9 cellular contexts compared by ENCODE assay signal in the genomic region with DNA sequence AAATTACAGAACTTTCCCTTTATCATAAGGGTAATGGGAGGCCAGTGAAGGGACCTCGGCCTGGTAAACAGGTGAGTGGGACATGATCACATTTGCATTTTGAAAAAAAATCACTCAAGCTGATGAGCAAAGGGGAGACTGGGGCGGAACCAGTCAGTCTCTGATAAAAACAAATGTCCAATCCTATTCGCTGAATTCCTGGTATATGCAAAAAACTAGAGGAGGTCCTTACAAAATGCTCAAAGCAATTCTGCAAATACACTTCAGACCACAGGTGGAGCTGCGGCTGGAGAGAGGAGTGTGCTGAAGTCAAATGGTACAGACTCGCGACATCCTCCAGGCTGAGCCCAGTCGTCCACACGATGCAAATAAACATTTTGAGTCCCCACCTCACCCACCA.
A peak's percentile ranks its signal among the peaks of the same experiment; 100 is the strongest.
DNase-seq lines count a peak whose midpoint lies in the region; ATAC-seq and TF ChIP-seq lines count a peak whose summit lies in the region.
"Had no signal": no experiment of that assay in that cellular context is flagged by ENCODE, and none has a peak within 500 bp of the region (broad histone marks: within the 10 kb centered on the region; RNA-seq: fewer than 3 reads in every experiment).

No MANE protein-coding gene starts in this region.

- no peaks in the 10 kb centered on the region for H3K27me3 Mint-ChIP-seq in central memory CD8-positive, alpha-beta T cell
- no peaks in the 10 kb centered on the region for H3K27me3 Mint-ChIP-seq in progenitor cell of endocrine pancreas
- H3K27me3 Mint-ChIP-seq: dendritic cell treated with granulocyte-macrophage colony-stimulating factor and Interleukin-4, amounts not matched to agents 40 ng/mL and 50 ng/mL, for 4 days had no signal

- peak; percentile 12 for ATAC-seq in central memory CD8-positive, alpha-beta T cell (replicated peaks; ENCODE audit: extremely low read depth, poor library complexity, severe bottlenecking)
- ATAC-seq in HG02852 (IDR thresholded peaks at IDR 0.05; ENCODE audit: unreplicated experiment) = no peak

- H3K36me3 Mint-ChIP-seq in central memory CD8-positive, alpha-beta T cell (ENCODE audit: insufficient read depth) = peaks cover 7% of the 10 kb centered on the region
- no peaks in the 10 kb centered on the region for H3K36me3 Mint-ChIP-seq in progenitor cell of endocrine pancreas (ENCODE audit: insufficient read depth)

- TF ChIP-seq CTCF in progenitor cell of endocrine pancreas (IDR thresholded peaks at IDR 0.05; ENCODE audit: unreplicated experiment) = peak; percentile 45

- H3K9me3 Mint-ChIP-seq in central memory CD8-positive, alpha-beta T cell = no peaks in the 10 kb centered on the region
- no peaks in the 10 kb centered on the region for H3K9me3 Mint-ChIP-seq in progenitor cell of endocrine pancreas (ENCODE audit: low read depth)
- H3K9me3 Mint-ChIP-seq: dendritic cell treated with granulocyte-macrophage colony-stimulating factor and Interleukin-4, amounts not matched to agents 40 ng/mL and 50 ng/mL, for 4 days had no signal

- peak; percentile 14 to 54 for DNase-seq in NCI-H526 (lab: John Stamatoyannopoulos, UW)
- DNase-seq in NCI-H526 treated with DMSO at 0.1 percent for 48 hours (lab: John Stamatoyannopoulos, UW) = no peak
- peak; percentile 18 for DNase-seq in NCI-H69 (lab: John Stamatoyannopoulos, UW)
- no peak for DNase-seq in central memory CD8-positive, alpha-beta T cell (ENCODE audit: low spot score in 2 of 2)
- no peak for DNase-seq in progenitor cell of endocrine pancreas (ENCODE audit: low spot score, unreplicated experiment)
- no peak for DNase-seq in NCI-H2227 (lab: John Stamatoyannopoulos, UW; ENCODE audit: unreplicated experiment)
- no peak for DNase-seq in DMS153 treated with DMSO at 0.1 percent for 48 hours (lab: John Stamatoyannopoulos, UW; ENCODE audit: unreplicated experiment)

- peak overlapping the region; percentile 91 for H3K27ac Mint-ChIP-seq in central memory CD8-positive, alpha-beta T cell (ENCODE audit: low read depth)
- no peak overlapping the region for H3K27ac Mint-ChIP-seq in progenitor cell of endocrine pancreas
- H3K27ac Mint-ChIP-seq: dendritic cell treated with granulocyte-macrophage colony-stimulating factor and Interleukin-4, amounts not matched to agents 40 ng/mL and 50 ng/mL, for 4 days had no signal

- peaks cover 62% of the 10 kb centered on the region for H3K4me1 Mint-ChIP-seq in central memory CD8-positive, alpha-beta T cell
- peaks cover 22% of the 10 kb centered on the region for H3K4me1 Mint-ChIP-seq in progenitor cell of endocrine pancreas (ENCODE audit: low read depth)

- no peak overlapping the region for H3K4me3 Mint-ChIP-seq in central memory CD8-positive, alpha-beta T cell
- no peak overlapping the region for H3K4me3 Mint-ChIP-seq in progenitor cell of endocrine pancreas (ENCODE audit: low read depth)
- H3K4me3 Mint-ChIP-seq: dendritic cell treated with granulocyte-macrophage colony-stimulating factor and Interleukin-4, amounts not matched to agents 40 ng/mL and 50 ng/mL, for 4 days had no signal

Comparison
In these comparisons a context has a peak if more than half of its experiments do, and no peak if none do; other contexts are left out.
1. DNase-seq: peak in NCI-H526 (2 of 2) and NCI-H69 (single experiment); none in NCI-H526 treated with DMSO at 0.1 percent for 48 hours (single experiment), central memory CD8-positive, alpha-beta T cell (0 of 2), progenitor cell of endocrine pancreas (single experiment), NCI-H2227 (single experiment) and DMS153 treated with DMSO at 0.1 percent for 48 hours (single experiment).